Comparison of ENCODE assay signal across 19 cellular contexts in the genomic region with DNA sequence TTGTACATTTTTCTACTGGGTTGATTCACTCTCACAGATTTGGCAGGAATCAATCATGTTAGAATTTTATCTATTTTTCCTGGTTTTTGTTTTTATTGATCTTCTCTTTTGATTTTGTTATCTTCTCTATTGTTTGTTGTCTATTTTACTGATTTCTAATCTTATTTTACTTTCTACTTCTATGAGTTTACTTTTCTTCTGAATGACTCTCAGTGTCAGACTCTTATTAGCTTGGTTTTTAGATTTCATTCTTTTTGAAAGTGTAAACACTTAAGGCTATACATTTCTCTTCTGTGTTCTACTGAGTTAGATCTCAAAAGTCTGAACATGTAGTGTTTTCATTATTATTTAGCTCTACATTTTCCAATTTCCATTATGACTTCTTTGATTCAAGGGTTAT. TPM values are rescaled to one million over a fixed set of nuclear protein-coding genes. Genes with fewer than 3 reads are reported as not detected.
DNase-seq lines count a peak whose midpoint lies in the region; ATAC-seq and TF ChIP-seq lines count a peak whose summit lies in the region.
"Had no signal": no experiment of that assay in that cellular context is flagged by ENCODE, and none has a peak within 500 bp of the region (broad histone marks: within the 10 kb centered on the region; RNA-seq: fewer than 3 reads in every experiment).

No MANE protein-coding gene starts in this region.

- no peaks in the 10 kb centered on the region for H3K27me3 Mint-ChIP-seq in activated CD8-positive, alpha-beta T cell treated with anti-CD3 and anti-CD28 coated beads for 36 hours
- H3K27me3 Mint-ChIP-seq in activated CD8-positive, alpha-beta T cell treated with anti-CD3 and anti-CD28 coated beads, Interleukin-2, amount 10 ng/mL, durations not matched to agents 7 days and 5 days (ENCODE audit: low read depth): no peaks in the 10 kb centered on the region
- no peaks in the 10 kb centered on the region for H3K27me3 Mint-ChIP-seq in CD8-positive, alpha-beta T cell (ENCODE audit: low read depth)
- H3K27me3 Mint-ChIP-seq in activated T-helper 17 cell treated with anti-CD3 and anti-CD28 coated beads, Interleukin-2, amount 50 U/mL, for 72 hours: no peaks in the 10 kb centered on the region
- no peaks in the 10 kb centered on the region for H3K27me3 Mint-ChIP-seq in naive B cell

- POLR2A ChIA-PET in activated CD8-positive, alpha-beta T cell treated with anti-CD3 and anti-CD28 coated beads for 36 hours (lab: Charles Lee): no interaction called here
- POLR2A ChIA-PET in activated CD8-positive, alpha-beta T cell treated with anti-CD3 and anti-CD28 coated beads, Interleukin-2, amount 10 ng/mL, durations not matched to agents 7 days and 5 days (lab: Charles Lee): no interaction called here
- POLR2A ChIA-PET in CD8-positive, alpha-beta T cell (lab: Charles Lee): no interaction called here

- ATAC-seq in activated CD8-positive, alpha-beta T cell treated with anti-CD3 and anti-CD28 coated beads for 36 hours: no peak
- no peak for ATAC-seq in activated CD8-positive, alpha-beta T cell treated with anti-CD3 and anti-CD28 coated beads, Interleukin-2, amount 10 ng/mL, durations not matched to agents 7 days and 5 days
- no peak for ATAC-seq in CD8-positive, alpha-beta T cell
- no peak for ATAC-seq in activated T-helper 17 cell treated with anti-CD3 and anti-CD28 coated beads, Interleukin-2, amount 50 U/mL, for 72 hours (replicated peaks)
- ATAC-seq in naive B cell (ENCODE audit: low read depth in 2 of 2) (no peak), HG03025 (IDR thresholded peaks at IDR 0.05; ENCODE audit: low FRiP score, unreplicated experiment) (no peak)

- no peak for DNase-seq in activated CD8-positive, alpha-beta T cell treated with anti-CD3 and anti-CD28 coated beads for 36 hours
- DNase-seq in activated CD8-positive, alpha-beta T cell treated with anti-CD3 and anti-CD28 coated beads, Interleukin-2, amount 10 ng/mL, durations not matched to agents 7 days and 5 days: no peak
- no peak for DNase-seq in CD8-positive, alpha-beta T cell
- DNase-seq in naive B cell (no peak), NAMALWA (ENCODE audit: low spot score) (no peak), NCI-H526 (lab: John Stamatoyannopoulos, UW) (no peak)
- DNase-seq: DND-41; KG1; NCI-H1092 treated with DMSO at 0.1 percent for 48 hours; NCI-H1694; NCI-H2107; NCI-H345; NCI-H69; NK-92 treated with Interleukin-12 subunit alpha and Interleukin-12 subunit beta, amount 100 ng/mL, for 24 hours; OCI-M1 had no signal

- peak overlapping the region; percentile 11 for H3K27ac Mint-ChIP-seq in activated CD8-positive, alpha-beta T cell treated with anti-CD3 and anti-CD28 coated beads for 36 hours
- H3K27ac Mint-ChIP-seq in activated CD8-positive, alpha-beta T cell treated with anti-CD3 and anti-CD28 coated beads, Interleukin-2, amount 10 ng/mL, durations not matched to agents 7 days and 5 days: no peak overlapping the region
- peak overlapping the region; percentile 74 for H3K27ac Mint-ChIP-seq in CD8-positive, alpha-beta T cell
- H3K27ac Mint-ChIP-seq in activated T-helper 17 cell treated with anti-CD3 and anti-CD28 coated beads, Interleukin-2, amount 50 U/mL, for 72 hours: peak overlapping the region; percentile 61
- peak overlapping the region in 5 of 6 donors; percentile 3 to 58 (median 44) for H3K27ac Mint-ChIP-seq in naive B cell

- H3K9me3 ChIP-seq in CD8-positive, alpha-beta T cell (ENCODE audit: low read length): no peaks in the 10 kb centered on the region

- H3K27me3 ChIP-seq in CD8-positive, alpha-beta T cell (ENCODE audit: insufficient read depth, low read length): no peaks in the 10 kb centered on the region

- CTCF ChIA-PET in activated CD8-positive, alpha-beta T cell treated with anti-CD3 and anti-CD28 coated beads for 36 hours (lab: Charles Lee): interaction anchor here (0.8 kb wide), 1 partner anchor 9 kb away, joined by 3 read pairs; no protein-coding TSS in a partner anchor
- CTCF ChIA-PET in activated CD8-positive, alpha-beta T cell treated with anti-CD3 and anti-CD28 coated beads, Interleukin-2, amount 10 ng/mL, durations not matched to agents 7 days and 5 days (lab: Charles Lee): interaction anchor here (1.5 kb wide), 1 partner anchor 22 kb away, joined by 5 read pairs; no protein-coding TSS in a partner anchor
- CTCF ChIA-PET in CD8-positive, alpha-beta T cell (lab: Charles Lee): no interaction called here

- H3K4me3 ChIP-seq in CD8-positive, alpha-beta T cell (ENCODE audit: low read depth, low read length): no peak overlapping the region

- H3K36me3 ChIP-seq in CD8-positive, alpha-beta T cell (ENCODE audit: insufficient read depth, low read length): peaks cover 35% of the 10 kb centered on the region

- intact Hi-C loops in activated CD8-positive, alpha-beta T cell treated with anti-CD3 and anti-CD28 coated beads for 36 hours (cut with micrococcal nuclease): loop anchor here (2.0 kb wide), 1 partner anchor 62 kb away; a partner anchor contains a TSS
- intact Hi-C loops in CD8-positive, alpha-beta T cell (cut with DNase I, micrococcal nuclease): loop anchor here in 1 of 2 experiments (1.0 kb wide), 1 partner anchor 9 kb away; no protein-coding TSS in a partner anchor

- H3K4me3 Mint-ChIP-seq in activated CD8-positive, alpha-beta T cell treated with anti-CD3 and anti-CD28 coated beads for 36 hours: no peak overlapping the region
- no peak overlapping the region for H3K4me3 Mint-ChIP-seq in activated CD8-positive, alpha-beta T cell treated with anti-CD3 and anti-CD28 coated beads, Interleukin-2, amount 10 ng/mL, durations not matched to agents 7 days and 5 days
- H3K4me3 Mint-ChIP-seq in CD8-positive, alpha-beta T cell: no peak overlapping the region
- no peak overlapping the region for H3K4me3 Mint-ChIP-seq in activated T-helper 17 cell treated with anti-CD3 and anti-CD28 coated beads, Interleukin-2, amount 50 U/mL, for 72 hours
- H3K4me3 Mint-ChIP-seq in naive B cell: no peak overlapping the region
- H3K4me3 Mint-ChIP-seq: CD14-positive monocyte had no signal

- no peaks in the 10 kb centered on the region for H3K4me1 Mint-ChIP-seq in activated CD8-positive, alpha-beta T cell treated with anti-CD3 and anti-CD28 coated beads for 36 hours (ENCODE audit: low read depth)
- no peaks in the 10 kb centered on the region for H3K4me1 Mint-ChIP-seq in activated CD8-positive, alpha-beta T cell treated with anti-CD3 and anti-CD28 coated beads, Interleukin-2, amount 10 ng/mL, durations not matched to agents 7 days and 5 days (ENCODE audit: low read depth)
- H3K4me1 Mint-ChIP-seq in CD8-positive, alpha-beta T cell (ENCODE audit: low read depth): no peaks in the 10 kb centered on the region
- H3K4me1 Mint-ChIP-seq in activated T-helper 17 cell treated with anti-CD3 and anti-CD28 coated beads, Interleukin-2, amount 50 U/mL, for 72 hours: no peaks in the 10 kb centered on the region
- H3K4me1 Mint-ChIP-seq in naive B cell: no peaks in the 10 kb centered on the region
- H3K4me1 Mint-ChIP-seq: CD14-positive monocyte had no signal

- H3K4me1 ChIP-seq in CD8-positive, alpha-beta T cell (ENCODE audit: insufficient read depth, low read length): no peaks in the 10 kb centered on the region

- H3K9me3 Mint-ChIP-seq in activated CD8-positive, alpha-beta T cell treated with anti-CD3 and anti-CD28 coated beads for 36 hours: no peaks in the 10 kb centered on the region
- no peaks in the 10 kb centered on the region for H3K9me3 Mint-ChIP-seq in activated CD8-positive, alpha-beta T cell treated with anti-CD3 and anti-CD28 coated beads, Interleukin-2, amount 10 ng/mL, durations not matched to agents 7 days and 5 days (ENCODE audit: insufficient read depth)
- H3K9me3 Mint-ChIP-seq in CD8-positive, alpha-beta T cell: no peaks in the 10 kb centered on the region
- no peaks in the 10 kb centered on the region for H3K9me3 Mint-ChIP-seq in activated T-helper 17 cell treated with anti-CD3 and anti-CD28 coated beads, Interleukin-2, amount 50 U/mL, for 72 hours
- no peaks in the 10 kb centered on the region for H3K9me3 Mint-ChIP-seq in naive B cell
- H3K9me3 Mint-ChIP-seq: CD14-positive monocyte had no signal

- H3K36me3 Mint-ChIP-seq in activated CD8-positive, alpha-beta T cell treated with anti-CD3 and anti-CD28 coated beads for 36 hours (ENCODE audit: low read depth): peaks cover 45% of the 10 kb centered on the region
- H3K36me3 Mint-ChIP-seq in activated CD8-positive, alpha-beta T cell treated with anti-CD3 and anti-CD28 coated beads, Interleukin-2, amount 10 ng/mL, durations not matched to agents 7 days and 5 days (ENCODE audit: low read depth): peaks cover 60% of the 10 kb centered on the region
- peaks cover 68% of the 10 kb centered on the region for H3K36me3 Mint-ChIP-seq in CD8-positive, alpha-beta T cell
- peaks cover 92% of the 10 kb centered on the region for H3K36me3 Mint-ChIP-seq in activated T-helper 17 cell treated with anti-CD3 and anti-CD28 coated beads, Interleukin-2, amount 50 U/mL, for 72 hours (ENCODE audit: low read depth)
- peaks cover 28 to 55% of the 10 kb centered on the region in 2 donors for H3K36me3 Mint-ChIP-seq in naive B cell

- TF ChIP-seq CTCF in activated CD8-positive, alpha-beta T cell treated with anti-CD3 and anti-CD28 coated beads for 36 hours (IDR thresholded peaks at IDR 0.05): no peak
- no peak for TF ChIP-seq CTCF in CD8-positive, alpha-beta T cell (IDR thresholded peaks at IDR 0.05)

- no peak overlapping the region for H3K27ac ChIP-seq in CD8-positive, alpha-beta T cell (ENCODE audit: low read depth, low read length)
- H3K27ac ChIP-seq: RWPE1 had no signal

RNA-seq across cellular contexts. Expression of a gene that starts 47.1 kb away (rescaled TPM):
- 10 to 100 TPM; 66.0 to 69.5 TPM for total RNA-seq in activated CD8-positive, alpha-beta T cell treated with anti-CD3 and anti-CD28 coated beads for 36 hours
- 10 to 100 TPM; 43.6 to 49.4 TPM for total RNA-seq in activated CD8-positive, alpha-beta T cell treated with anti-CD3 and anti-CD28 coated beads, Interleukin-2, amount 10 ng/mL, durations not matched to agents 7 days and 5 days
- total RNA-seq in CD8-positive, alpha-beta T cell: 100 to 1,000 TPM; 114 to 128 TPM
- total RNA-seq in activated T-helper 17 cell treated with anti-CD3 and anti-CD28 coated beads, Interleukin-2, amount 50 U/mL, for 72 hours: 10 to 100 TPM; 71.6 to 99.1 TPM
- 10 to 100 TPM; 10.6 to 23.6 (median 18.1) TPM for polyA plus RNA-seq in naive B cell (ENCODE audit: low read depth in 6 of 6)
